15 cellular contexts compared by ENCODE assay signal in genomic region chr12:5487971-5488955, GRCh38. TPM values are rescaled to one million over a fixed set of nuclear protein-coding genes. Genes with fewer than 3 reads are reported as not detected.
DNase-seq lines count a peak whose midpoint lies in the region; ATAC-seq and TF ChIP-seq lines count a peak whose summit lies in the region.
"Had no signal": no experiment of that assay in that cellular context is flagged by ENCODE, and none has a peak within 500 bp of the region (broad histone marks: within the 10 kb centered on the region; RNA-seq: fewer than 3 reads in every experiment).

No MANE protein-coding gene starts in this region.

- H4K20me1 ChIP-seq in IMR-90 (ENCODE audit: insufficient read depth, low read length) = peaks cover 19% of the 10 kb centered on the region; the same call in 1 of the 2 replicates

- H2AK9ac ChIP-seq in IMR-90 (replicated peaks; ENCODE audit: low read depth, low read length, poor library complexity) = peak overlapping the region; percentile 59

- peaks cover 16% of the 10 kb centered on the region; the same call in 1 of the 2 replicates for H3K36me3 ChIP-seq in IMR-90 (ENCODE audit: control insufficient read depth, insufficient read depth, low read length)
- H3K36me3 ChIP-seq: vagina had no signal

- POLR2A ChIA-PET in IMR-90 (lab: Charles Lee; ENCODE audit: unreplicated experiment) = no interaction called here

- ATAC-seq in IMR-90 (ENCODE audit: low read depth) (peak; percentile 83), GM21423 (IDR thresholded peaks at IDR 0.05; ENCODE audit: unreplicated experiment) (no peak)
- ATAC-seq: PC-3 had no signal

- H3K4me1 ChIP-seq in IMR-90 (ENCODE audit: control insufficient read depth, insufficient read depth, low read length) = peaks cover 50% of the 10 kb centered on the region
- H3K4me1 ChIP-seq: vagina had no signal

- H2BK20ac ChIP-seq in IMR-90 (ENCODE audit: low read depth, low read length) = peak overlapping the region; percentile 96

- no peaks in the 10 kb centered on the region for H3K27me3 ChIP-seq in IMR-90 (ENCODE audit: control insufficient read depth, insufficient read depth, low read length)
- H3K27me3 ChIP-seq: vagina had no signal

- H3K56ac ChIP-seq in IMR-90 (ENCODE audit: extremely low read depth, insufficient read depth, low read length) = peak overlapping the region; percentile 83

- H4K91ac ChIP-seq in IMR-90 (ENCODE audit: insufficient read depth, low read depth, low read length) = peak overlapping the region; percentile 91

- H3K9me3 ChIP-seq in IMR-90 (ENCODE audit: control insufficient read depth, insufficient read depth, low read length) = no peaks in the 10 kb centered on the region
- H3K9me3 ChIP-seq: vagina had no signal

- CTCF ChIA-PET in IMR-90 (lab: Yijun Ruan, JAX) = interaction anchor here (0.9 kb wide), 2 partner anchors 46 to 257 kb away, joined by 3 to 4 read pairs; no protein-coding TSS in a partner anchor

- no TSS peak for BruUV-seq in IMR-90 (replicated peaks; lab: Mats Ljungman, UMichigan)

- intact Hi-C loops in IMR-90 (cut with micrococcal nuclease) = loop anchor here (5.0 kb wide), 1 partner anchor 46 kb away; no protein-coding TSS in a partner anchor

- peak overlapping the region; percentile 30 for H3K18ac ChIP-seq in IMR-90 (ENCODE audit: low read depth, low read length)

- peak overlapping the region; percentile 96 for H2BK120ac ChIP-seq in IMR-90 (ENCODE audit: low read depth, low read length)

- H3K9me1 ChIP-seq in IMR-90 (ENCODE audit: insufficient read depth, low read length) = peaks cover 57% of the 10 kb centered on the region

- 25% methylated on average over 1 of the region's 8 CpGs; no CpG with 5 or more reads in 1 of the 2 experiments for WGBS in IMR-90 (ENCODE audit: extremely low coverage in 2 of 2, insufficient read length in 1 of 2), 2 experiments

- H3K4ac ChIP-seq in IMR-90 (ENCODE audit: low read depth, low read length) = peak overlapping the region; percentile 97

- H3K14ac ChIP-seq in IMR-90 (replicated peaks; ENCODE audit: low read depth, low read length) = peak overlapping the region; percentile 93

- peaks cover 57 to 93% of the 10 kb centered on the region in 2 experiments for H3K79me1 ChIP-seq in IMR-90 (ENCODE audit: low read depth in 1 of 2, low read length in 2 of 2)

- TF ChIP-seq RAD21 in IMR-90 (IDR thresholded peaks at IDR 0.05; ENCODE audit: low read length) = no peak

- no peak overlapping the region for H3K9ac ChIP-seq in IMR-90 (ENCODE audit: low read depth, low read length)

- H3K4me2 ChIP-seq in IMR-90 (ENCODE audit: low read depth, low read length) = 0 out of 2 replicates have a peak overlapping the region, but pooled peaks have one; percentile 3

- dilution Hi-C loops in IMR-90 (cut with HindIII; ENCODE audit: low sequenced_read_pairs, unreplicated experiment) = no loop called here

- peak overlapping the region; percentile 73; the same call in 1 of the 2 replicates for H3K23ac ChIP-seq in IMR-90 (ENCODE audit: low read depth, low read length)

- H3K27ac ChIP-seq in IMR-90 (ENCODE audit: insufficient read depth, low read length) = peak overlapping the region; percentile 93
- H3K27ac ChIP-seq: SK-N-MC, vagina had no signal

- DNase-seq in AG08395 (ENCODE audit: low spot score) (peak; percentile 82), IMR-90 (peak; percentile 89), astrocyte of the spinal cord (ENCODE audit: low read depth, low spot score) (peak; percentile 32), kidney tubule cell (ENCODE audit: low spot score) (peak; percentile 7), mesenteric fat pad (ENCODE audit: low spot score) (no peak), NCI-H128 (lab: John Stamatoyannopoulos, UW; ENCODE audit: unreplicated experiment) (no peak), GOT3 (lab: John Stamatoyannopoulos, UW) (no peak)
- DNase-seq: activated CD4-positive, alpha-beta T cell treated with anti-CD3 and anti-CD28 coated beads, Interleukin-2, amount 10 ng/mL, durations not matched to agents 24 days and 14 days; NCI-H1436 treated with DMSO at 0.1 percent for 48 hours; PC-3 had no signal

- no peak for TF ChIP-seq POLR2A in IMR-90 (IDR thresholded peaks at IDR 0.05; ENCODE audit: low read depth, low read length)

- no peak overlapping the region for H2AFZ ChIP-seq in IMR-90 (replicated peaks; ENCODE audit: low read length, poor library complexity)

- H2BK5ac ChIP-seq in IMR-90 (ENCODE audit: low read depth, low read length, poor library complexity, severe bottlenecking) = peak overlapping the region; percentile 98

- peak overlapping the region; percentile 82; the same call in 2 of the 3 replicates for H2BK15ac ChIP-seq in IMR-90 (ENCODE audit: low read depth, low read length)

- H4K8ac ChIP-seq in IMR-90 (ENCODE audit: low read depth in 2 of 2, low read length in 2 of 2) = peak overlapping the region; percentile 46 to 92; a peak in 3 of 4 replicates

- in situ Hi-C loops in IMR-90 (cut with MboI; ENCODE audit: low sequenced_read_pairs) (no loop called here), astrocyte of the spinal cord (cut with HindIII; ENCODE audit: low sequenced_read_pairs) (no loop called here)

- H2AK5ac ChIP-seq in IMR-90 (ENCODE audit: low read depth, low read length) = peak overlapping the region; percentile 94

- H3K4me3 ChIP-seq in IMR-90 (ENCODE audit: insufficient read depth, low read depth, low read length) = no peak overlapping the region
- no peak overlapping the region for H3K4me3 ChIP-seq in astrocyte of the spinal cord (ENCODE audit: low read depth, low read length)
- H3K4me3 ChIP-seq: lung, SK-N-MC, vagina had no signal

- H4K5ac ChIP-seq in IMR-90 (ENCODE audit: low read depth, low read length) = peak overlapping the region; percentile 5

- TF ChIP-seq CTCF in IMR-90 (conservative IDR thresholded peaks at IDR 0.05; ENCODE audit: low read depth, low read length) = no peak
- no peak for TF ChIP-seq CTCF in astrocyte of the spinal cord (IDR thresholded peaks at IDR 0.05; ENCODE audit: low read depth, low read length)

TF ChIP-seq in IMR-90, 13 proteins besides CTCF, POLR2A, EP300 and RAD21:
- TF ChIP-seq CHD1 (IDR thresholded peaks at IDR 0.05; ENCODE audit: low read depth, low read length) = no peak
- no peak for TF ChIP-seq BHLHE40 (IDR thresholded peaks at IDR 0.05; ENCODE audit: low read depth, low read length)
- TF ChIP-seq FOS (IDR thresholded peaks at IDR 0.05; ENCODE audit: low read depth, low read length) = peak; percentile 54
- no peak for TF ChIP-seq NFE2L2 (IDR thresholded peaks at IDR 0.05; ENCODE audit: low read depth, low read length)
- no peak for TF ChIP-seq RCOR1 (IDR thresholded peaks at IDR 0.05; ENCODE audit: insufficient replicate concordance, low read length)
- TF ChIP-seq USF2 (IDR thresholded peaks at IDR 0.05; ENCODE audit: low read depth, low read length) = peak; percentile 61
- peak; percentile 52; the same call in 1 of the 2 replicates for TF ChIP-seq MAZ (IDR thresholded peaks at IDR 0.05; ENCODE audit: borderline replicate concordance, low read depth, low read length)
- no peak for TF ChIP-seq RFX5 (IDR thresholded peaks at IDR 0.05; ENCODE audit: low read depth, low read length)
- no peak for TF ChIP-seq CEBPB (IDR thresholded peaks at IDR 0.05; ENCODE audit: low read depth, low read length)
- no peak for TF ChIP-seq MAFK (IDR thresholded peaks at IDR 0.05; ENCODE audit: low read depth, low read length)

RNA-seq across cellular contexts. Expression of gene NTF3, which starts 56.4 kb away (rescaled TPM):
- 12.2 TPM in 2 replicates for total RNA-seq in IMR-90 (2012; rRNA removed)
- 32.4 and 36.0 TPM in 2 replicates for polyA plus RNA-seq in IMR-90 (2012; rRNA removed)
- 27.9 and 38.6 TPM in 2 replicates for polyA plus RNA-seq in IMR-90 (2012; cell fraction: cytosol; rRNA removed)
- polyA plus RNA-seq in IMR-90 (2012; cell fraction: nucleus; rRNA removed; ENCODE audit: low replicate concordance) = 52.0 and 83.7 TPM in 2 replicates
- 0.84 TPM for total RNA-seq in mesenteric fat pad
- total RNA-seq: activated CD4-positive, alpha-beta T cell treated with anti-CD3 and anti-CD28 coated beads, Interleukin-2, amount 10 ng/mL, durations not matched to agents 24 days and 14 days; NCI-H460; PC-3 had no signal

Comparison
In these comparisons a context has a peak if more than half of its experiments do, and no peak if none do; other contexts are left out.
1. DNase-seq: peak in AG08395 (single experiment), IMR-90 (single experiment), astrocyte of the spinal cord (single experiment) and kidney tubule cell (single experiment); none in mesenteric fat pad (single experiment), NCI-H128 (single experiment) and GOT3 (single experiment).